In genomic region chr17:7314719-7315569, GRCh38 we compare ENCODE assay signal across 8 cellular contexts. TPM values are rescaled to one million over a fixed set of nuclear protein-coding genes. Genes with fewer than 3 reads are reported as not detected.
DNase-seq lines count a peak whose midpoint lies in the region; ATAC-seq and TF ChIP-seq lines count a peak whose summit lies in the region.

Gene GPS2, minus strand, starts transcription at chr17:7315360. Its CDS starts 308 bp downstream, at chr17:7315052.

- H3K36me3 ChIP-seq in spleen = peaks cover 0 to 85% (median 64%) of the 10 kb centered on the region in 6 donors

- peaks cover 28 to 70% (median 55%) of the 10 kb centered on the region in 6 donors for H3K4me1 ChIP-seq in spleen

- TF ChIP-seq POLR2A in GM18526 (IDR thresholded peaks at IDR 0.05; ENCODE audit: extremely low read depth, insufficient read length) (peak; percentile 86), spleen (IDR thresholded peaks at IDR 0.05) (peak; percentile 43 to 63 (median 54))

- intact Hi-C loops in spleen (cut with DNase I; ENCODE audit: low total_unique reads) = no loop called here

- no peaks in the 10 kb centered on the region for H3K9me3 ChIP-seq in spleen

- DNase-seq in A172 (ENCODE audit: low spot score) (peak; percentile 60), NCI-H2227 (lab: John Stamatoyannopoulos, UW; ENCODE audit: unreplicated experiment) (peak; percentile 92), iris pigment epithelial cell (ENCODE audit: low read depth) (peak; percentile 84), spleen (peak; percentile 98)
- peak; percentile 94 for DNase-seq in activated CD4-positive, CD25-positive, alpha-beta regulatory T cell treated with anti-CD3 and anti-CD28 coated beads, Interleukin-2, amount 50 U/mL, for 72 hours
- peak; percentile 89 to 90 for DNase-seq in central memory CD8-positive, alpha-beta T cell (ENCODE audit: low spot score in 2 of 2)

- peak within 1 kb of the TSS; percentile 93 to 99 (median 97) for H3K27ac ChIP-seq in spleen

- H3K27ac Mint-ChIP-seq in central memory CD8-positive, alpha-beta T cell (ENCODE audit: low read depth) = peak within 1 kb of the TSS; percentile 93

- no peaks in the 10 kb centered on the region for H3K27me3 Mint-ChIP-seq in central memory CD8-positive, alpha-beta T cell

- H3K4me3 Mint-ChIP-seq in central memory CD8-positive, alpha-beta T cell = peak within 1 kb of the TSS; percentile 94

- ATAC-seq in HG03066 (IDR thresholded peaks at IDR 0.05; ENCODE audit: low read depth, unreplicated experiment) = peak; percentile 65
- ATAC-seq in central memory CD8-positive, alpha-beta T cell (replicated peaks; ENCODE audit: extremely low read depth, poor library complexity, severe bottlenecking) = peak; percentile 91

- 0 to 1% (median 0%) methylated on average over 19 to 95 of the region's 95 CpGs for WGBS in spleen, 5 donors

- H3K4me1 Mint-ChIP-seq in central memory CD8-positive, alpha-beta T cell = peaks cover 58% of the 10 kb centered on the region

- peak in 1 of 11 experiments; percentile 24 for TF ChIP-seq CTCF in spleen (IDR thresholded peaks at IDR 0.05 in 8 of 11, conservative IDR thresholded peaks at IDR 0.05 in 3 of 11)

- H3K27me3 ChIP-seq in spleen (replicated peaks in 1 of 7) = no peaks in the 10 kb centered on the region

- H3K36me3 Mint-ChIP-seq in central memory CD8-positive, alpha-beta T cell (ENCODE audit: insufficient read depth) = peaks cover 54% of the 10 kb centered on the region

- H3K4me3 ChIP-seq in spleen = peak within 1 kb of the TSS; percentile 75 to 96 (median 88)

- H3K9me3 Mint-ChIP-seq in central memory CD8-positive, alpha-beta T cell = no peaks in the 10 kb centered on the region

RNA-seq across cellular contexts. Expression of gene GPS2, which starts in this region (rescaled TPM):
- 100 and 114 TPM in 2 replicates for total RNA-seq in A172 (2014; rRNA removed; shearing (Covaris generic))
- total RNA-seq in spleen = 100 to 1,000 TPM in 2 of 7 donors, 10 to 100 TPM in 5; 54.1 to 123 (median 65.4) TPM
- 10 to 100 TPM; 56.6 to 73.2 (median 70.9) TPM for polyA plus RNA-seq in spleen

Comparison
In these comparisons a context has a peak if more than half of its experiments do, and no peak if none do; other contexts are left out.
1. Peak in every context shown above with its lines: DNase-seq, ATAC-seq, H3K4me3 ChIP-seq and H3K27ac ChIP-seq.